ENCODE assay signal across 8 cellular contexts in the genomic region with DNA sequence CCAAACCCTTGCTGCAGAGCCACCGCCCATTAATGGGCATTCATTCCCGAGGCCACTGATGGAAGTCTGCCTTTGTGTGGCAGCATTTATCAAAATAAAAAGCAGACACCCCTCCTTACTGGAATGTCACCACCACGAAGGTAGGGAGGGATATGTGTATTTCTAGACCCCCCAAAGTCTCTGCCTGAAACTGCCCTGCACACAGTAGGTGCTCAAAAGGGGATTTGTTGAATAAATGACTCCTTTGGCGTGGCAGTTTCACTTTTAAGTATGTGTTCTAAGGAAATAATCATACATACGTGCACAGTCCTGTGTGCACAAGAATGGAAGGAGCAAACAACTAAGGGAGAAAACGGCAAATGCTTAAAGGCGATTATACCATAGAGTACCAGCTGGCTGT. TPM values are rescaled to one million over a fixed set of nuclear protein-coding genes. Genes with fewer than 3 reads are reported as not detected.
A peak's percentile ranks its signal among the peaks of the same experiment; 100 is the strongest.
DNase-seq lines count a peak whose midpoint lies in the region; ATAC-seq, FAIRE-seq and TF ChIP-seq lines count a peak whose summit lies in the region.

No MANE protein-coding gene starts in this region.

- H3K9me3 ChIP-seq in adrenal gland (replicated peaks in 1 of 3) = no peaks in the 10 kb centered on the region
- H3K9me3 ChIP-seq in left lung = no peaks in the 10 kb centered on the region
- no peaks in the 10 kb centered on the region for H3K9me3 ChIP-seq in thyroid gland

- peak overlapping the region in 2 of 4 donors; percentile 24 to 53 for H3K4me3 ChIP-seq in adrenal gland
- peak overlapping the region; percentile 35 to 51 for H3K4me3 ChIP-seq in left lung
- H3K4me3 ChIP-seq in thyroid gland (replicated peaks in 1 of 3) = peak overlapping the region in 2 of 3 donors; percentile 34 to 42

- H3K4me3 Mint-ChIP-seq in activated CD8-positive, alpha-beta memory T cell treated with anti-CD3 and anti-CD28 coated beads, Interleukin-2, amount 10 ng/mL, durations not matched to agents 7 days and 5 days = peak overlapping the region; percentile 92

- H3K36me3 Mint-ChIP-seq in activated CD8-positive, alpha-beta memory T cell treated with anti-CD3 and anti-CD28 coated beads, Interleukin-2, amount 10 ng/mL, durations not matched to agents 7 days and 5 days = no peaks in the 10 kb centered on the region

- TF ChIP-seq POLR2A in adrenal gland (IDR thresholded peaks at IDR 0.05) = no peak
- TF ChIP-seq POLR2A in thyroid gland (IDR thresholded peaks at IDR 0.05) = no peak

- H3K27ac Mint-ChIP-seq in activated CD8-positive, alpha-beta memory T cell treated with anti-CD3 and anti-CD28 coated beads, Interleukin-2, amount 10 ng/mL, durations not matched to agents 7 days and 5 days = peak overlapping the region; percentile 97

- no peaks in the 10 kb centered on the region for H3K36me3 ChIP-seq in adrenal gland (replicated peaks in 1 of 2)
- no peaks in the 10 kb centered on the region for H3K36me3 ChIP-seq in left lung
- no peaks in the 10 kb centered on the region for H3K36me3 ChIP-seq in thyroid gland

- intact Hi-C loops in adrenal gland (cut with DNase I) = no loop called here
- intact Hi-C loops in left lung (cut with DNase I) = no loop called here
- intact Hi-C loops in thyroid gland (cut with DNase I) = no loop called here

- H3K27me3 ChIP-seq in adrenal gland (no peaks in the 10 kb centered on the region), left lung (no peaks in the 10 kb centered on the region), thyroid gland (no peaks in the 10 kb centered on the region)

- CTCF ChIA-PET in activated CD8-positive, alpha-beta memory T cell treated with anti-CD3 and anti-CD28 coated beads, Interleukin-2, amount 10 ng/mL, durations not matched to agents 7 days and 5 days (lab: Charles Lee) = interaction anchor here (1.0 kb wide), 1 partner anchor 42 kb away, joined by 3 read pairs; a partner anchor contains a TSS

- TF ChIP-seq CTCF in adrenal gland (IDR thresholded peaks at IDR 0.05) = no peak
- TF ChIP-seq CTCF in left lung (IDR thresholded peaks at IDR 0.05) = no peak
- TF ChIP-seq CTCF in thyroid gland (IDR thresholded peaks at IDR 0.05) = no peak

- peaks cover 0 to 3% of the 10 kb centered on the region in 2 donors for H3K4me1 ChIP-seq in adrenal gland (replicated peaks in 1 of 2)
- peaks cover 0 to 4% of the 10 kb centered on the region in 2 donors for H3K4me1 ChIP-seq in left lung
- peaks cover 4% of the 10 kb centered on the region in 2 donors for H3K4me1 ChIP-seq in thyroid gland

- no peak for FAIRE-seq in frontal cortex (lab: Jason Lieb, UNC)

- no peak for DNase-seq in activated CD8-positive, alpha-beta memory T cell treated with anti-CD3 and anti-CD28 coated beads, Interleukin-2, amount 10 ng/mL, durations not matched to agents 7 days and 5 days
- DNase-seq in activated CD8-positive, alpha-beta memory T cell treated with anti-CD3 and anti-CD28 coated beads, Interleukin-2, amount 50 U/mL, for 48 hours = no peak
- no peak for DNase-seq in adrenal gland
- no peak for DNase-seq in left lung
- DNase-seq in thyroid gland = no peak
- DNase-seq in frontal cortex (ENCODE audit: low spot score in 2 of 2) = no peak

- H3K4me1 Mint-ChIP-seq in activated CD8-positive, alpha-beta memory T cell treated with anti-CD3 and anti-CD28 coated beads, Interleukin-2, amount 10 ng/mL, durations not matched to agents 7 days and 5 days = peaks cover 23% of the 10 kb centered on the region

- no peak for ATAC-seq in activated CD8-positive, alpha-beta memory T cell treated with anti-CD3 and anti-CD28 coated beads, Interleukin-2, amount 10 ng/mL, durations not matched to agents 7 days and 5 days
- ATAC-seq in left lung (no peak), GM18909 (IDR thresholded peaks at IDR 0.05; ENCODE audit: poor library complexity, unreplicated experiment) (no peak), GM19351 (IDR thresholded peaks at IDR 0.05; ENCODE audit: unreplicated experiment) (no peak)

- WGBS in adrenal gland, 4 donors = 40 to 51% (median 46%) methylated on average over 2 to 7 of the region's 7 CpGs
- 42 to 47% methylated on average over 7 of the region's 7 CpGs for WGBS in thyroid gland, 2 donors

- no peaks in the 10 kb centered on the region for H3K27me3 Mint-ChIP-seq in activated CD8-positive, alpha-beta memory T cell treated with anti-CD3 and anti-CD28 coated beads, Interleukin-2, amount 10 ng/mL, durations not matched to agents 7 days and 5 days

- H3K9me3 Mint-ChIP-seq in activated CD8-positive, alpha-beta memory T cell treated with anti-CD3 and anti-CD28 coated beads, Interleukin-2, amount 10 ng/mL, durations not matched to agents 7 days and 5 days (ENCODE audit: low read depth) = no peaks in the 10 kb centered on the region

- H3K27ac ChIP-seq in adrenal gland (peak overlapping the region in 4 of 5 donors; percentile 49 to 93 (median 87)), left lung (peak overlapping the region; percentile 80 to 90), thyroid gland (peak overlapping the region; percentile 54 to 77 (median 76))

RNA-seq across cellular contexts. Expression of a gene that starts 23.6 kb away (rescaled TPM):
- total RNA-seq in activated CD8-positive, alpha-beta memory T cell treated with anti-CD3 and anti-CD28 coated beads, Interleukin-2, amount 10 ng/mL, durations not matched to agents 7 days and 5 days = not detected
- total RNA-seq in adrenal gland = not detected
- polyA plus RNA-seq in adrenal gland = not detected
- total RNA-seq in left lung = 1 to 10 TPM in 1 of 2 donors, under 1 TPM in 1; 0.84 to 2.5 TPM
- 1 to 10 TPM in 2 of 4 donors, not detected in 2; 1.2 to 3.3 TPM for total RNA-seq in thyroid gland
- not detected for total RNA-seq in frontal cortex

RNA-seq across cellular contexts. Expression of a gene that starts 41.4 kb away (rescaled TPM):
- total RNA-seq in activated CD8-positive, alpha-beta memory T cell treated with anti-CD3 and anti-CD28 coated beads, Interleukin-2, amount 10 ng/mL, durations not matched to agents 7 days and 5 days = 10 to 100 TPM; 40.1 to 41.4 TPM
- 1 to 10 TPM; 2.6 to 4.4 (median 3.6) TPM for total RNA-seq in adrenal gland
- polyA plus RNA-seq in adrenal gland = 1 to 10 TPM; 2.6 to 3.2 (median 3.1) TPM
- 1 to 10 TPM; 5.0 to 6.2 TPM for total RNA-seq in left lung
- total RNA-seq in thyroid gland = 1 to 10 TPM; 2.7 to 8.6 (median 7.1) TPM
- total RNA-seq in frontal cortex = 2.9 TPM

RNA-seq across cellular contexts. Expression of a gene that starts 48.5 kb away (rescaled TPM):
- total RNA-seq in activated CD8-positive, alpha-beta memory T cell treated with anti-CD3 and anti-CD28 coated beads, Interleukin-2, amount 10 ng/mL, durations not matched to agents 7 days and 5 days = not detected
- under 1 TPM in 2 of 8 donors, not detected in 6; 0.27 to 0.43 TPM for total RNA-seq in adrenal gland
- not detected for polyA plus RNA-seq in adrenal gland
- under 1 TPM; 0.47 to 0.55 TPM for total RNA-seq in left lung
- not detected for total RNA-seq in thyroid gland
- under 0.01 TPM for total RNA-seq in frontal cortex

RNA-seq across cellular contexts. Expression of a gene that starts 54.3 kb away (rescaled TPM):
- total RNA-seq in activated CD8-positive, alpha-beta memory T cell treated with anti-CD3 and anti-CD28 coated beads, Interleukin-2, amount 10 ng/mL, durations not matched to agents 7 days and 5 days = 100 to 1,000 TPM; 138 to 161 TPM
- total RNA-seq in adrenal gland (10 to 100 TPM in 5 of 8 donors, 1 to 10 TPM in 3; 5.8 to 22.5 (median 13.6) TPM), left lung (10 to 100 TPM; 16.4 to 49.1 TPM), thyroid gland (1 to 10 TPM; 1.4 to 4.8 (median 3.3) TPM), frontal cortex (2.0 TPM)
- polyA plus RNA-seq in adrenal gland = 10 to 100 TPM in 1 of 3 donors, 1 to 10 TPM in 2; 4.2 to 18.9 (median 9.1) TPM

Comparison
In these comparisons a context has a peak if more than half of its experiments do, and no peak if none do; other contexts are left out.
1. RNA of a gene that starts 41.4 kb away (total RNA-seq): 40.1 to 41.4 TPM in activated CD8-positive, alpha-beta memory T cell treated with anti-CD3 and anti-CD28 coated beads, Interleukin-2, amount 10 ng/mL, durations not matched to agents 7 days and 5 days; 2.7 to 8.6 TPM in thyroid gland, 5.0 to 6.2 TPM in left lung, 2.6 to 4.4 TPM in adrenal gland and 2.9 TPM in frontal cortex (single experiment); every median in the first group is over 4 times any median in the second.
2. Peak in every context shown above with its lines, with median percentiles within 50 percentile points of each other: H3K27ac ChIP-seq.